ENCODE assay signal across 11 cellular contexts in genomic region chr12:5433081-5433839, GRCh38. TPM values are rescaled to one million over a fixed set of nuclear protein-coding genes. Genes with fewer than 3 reads are reported as not detected.
A peak's percentile ranks its signal among the peaks of the same experiment; 100 is the strongest.
DNase-seq lines count a peak whose midpoint lies in the region; ATAC-seq and TF ChIP-seq lines count a peak whose summit lies in the region.
"Had no signal": no experiment of that assay in that cellular context is flagged by ENCODE, and none has a peak within 500 bp of the region (broad histone marks: within the 10 kb centered on the region; RNA-seq: fewer than 3 reads in every experiment).

No MANE protein-coding gene starts in this region.

- H3K4me3 ChIP-seq in esophagus (ENCODE audit: low read depth in 1 of 2, low read length in 2 of 2) (peak overlapping the region; percentile 43 to 52), muscle layer of colon (ENCODE audit: low read depth in 1 of 2, low read length in 2 of 2) (peak overlapping the region; percentile 43 to 45)

- H3K9me3 ChIP-seq in esophagus (ENCODE audit: control insufficient read depth in 2 of 2, insufficient read depth in 1 of 2, low read depth in 1 of 2, low read length in 1 of 2) (no peaks in the 10 kb centered on the region), muscle layer of colon (ENCODE audit: low read length) (no peaks in the 10 kb centered on the region)
- H3K9me3 ChIP-seq: BE2C had no signal

- DNase-seq in Right ventricle myocardium inferior (ENCODE audit: missing footprints) (peak; percentile 69), cardiac septum (ENCODE audit: low spot score) (no peak), GM13976 (ENCODE audit: low spot score) (no peak)
- DNase-seq: activated CD4-positive, alpha-beta T cell treated with anti-CD3 and anti-CD28 coated beads for 36 hours; BE2C; NCI-H2171 treated with DMSO at 0.1 percent for 48 hours had no signal

- no peak overlapping the region for H3K27ac ChIP-seq in esophagus (ENCODE audit: low read depth in 2 of 2, low read length in 1 of 2)
- H3K27ac ChIP-seq in muscle layer of colon (ENCODE audit: low read depth, low read length): no peak overlapping the region

- H3K9ac ChIP-seq in muscle layer of colon (ENCODE audit: low read length): no peak overlapping the region

- in situ Hi-C loops in GM13976 (cut with MboI; ENCODE audit: low sequenced_read_pairs, unreplicated experiment): no loop called here

- H3K36me3 ChIP-seq in esophagus (ENCODE audit: control insufficient read depth in 2 of 2, insufficient read depth in 2 of 2, low read length in 1 of 2): no peaks in the 10 kb centered on the region
- H3K36me3 ChIP-seq in muscle layer of colon (ENCODE audit: insufficient read depth, low read length): no peaks in the 10 kb centered on the region
- H3K36me3 ChIP-seq: BE2C had no signal

- 2% methylated on average over 59 of the region's 59 CpGs for WGBS in esophagus, 2 donors

- H3K4me1 ChIP-seq in esophagus (ENCODE audit: control insufficient read depth in 2 of 2, insufficient read depth in 2 of 2, low read length in 1 of 2) (peaks cover 3 to 9% of the 10 kb centered on the region in 2 donors), muscle layer of colon (ENCODE audit: insufficient read depth, low read length) (peaks cover 20% of the 10 kb centered on the region)
- H3K4me1 ChIP-seq: BE2C had no signal

- ATAC-seq in Right ventricle myocardium inferior (no peak), HG03565 (IDR thresholded peaks at IDR 0.05; ENCODE audit: unreplicated experiment) (no peak), HG02571 (IDR thresholded peaks at IDR 0.05; ENCODE audit: unreplicated experiment) (no peak), HG02763 (IDR thresholded peaks at IDR 0.05; ENCODE audit: unreplicated experiment) (no peak)
- ATAC-seq: activated CD4-positive, alpha-beta T cell treated with anti-CD3 and anti-CD28 coated beads for 36 hours had no signal

- peaks cover 4 to 14% of the 10 kb centered on the region in 2 donors for H3K27me3 ChIP-seq in esophagus (ENCODE audit: control insufficient read depth in 1 of 2, insufficient read depth in 2 of 2, low read length in 2 of 2)
- peaks cover 46 to 47% of the 10 kb centered on the region in 2 donors for H3K27me3 ChIP-seq in muscle layer of colon (ENCODE audit: control insufficient read depth in 1 of 2, insufficient read depth in 2 of 2, low read length in 2 of 2)

- intact Hi-C loops in Right ventricle myocardium inferior (cut with DNase I) (loop anchor here (5.0 kb wide), 1 partner anchor 214 kb away; no protein-coding TSS in a partner anchor), cardiac septum (cut with DNase I) (no loop called here)

- TF ChIP-seq CTCF in GM13976 (IDR thresholded peaks at IDR 0.05; ENCODE audit: borderline replicate concordance, control extremely low read depth, extremely low read depth, insufficient read depth, missing control alignments): no peak

RNA-seq across cellular contexts. Expression of gene NTF3, which starts 1.4 kb away (rescaled TPM):
- total RNA-seq in Right ventricle myocardium inferior (0.78 TPM), cardiac septum (0.70 TPM)
- polyA plus RNA-seq in esophagus: 1 to 10 TPM; 1.3 to 2.3 TPM
- total RNA-seq: activated CD4-positive, alpha-beta T cell treated with anti-CD3 and anti-CD28 coated beads for 36 hours had no signal
